Comparison of ENCODE assay signal across 24 cellular contexts in genomic region chr10:130339911-130340310, GRCh38.
"Had no signal": no experiment of that assay in that cellular context is flagged by ENCODE, and none has a peak within 500 bp of the region (broad histone marks: within the 10 kb centered on the region; RNA-seq: fewer than 3 reads in every experiment).

No MANE protein-coding gene starts in this region.

- H3K4me3 ChIP-seq: K562, SJSA1, SK-N-MC had no signal

- H3K4me3 Mint-ChIP-seq: IgD-negative memory B cell had no signal

- DNase-seq: MV-4-11, NCI-H1048, NCI-H1105, NCI-H1417, NCI-H146, NCI-H1694 treated with DMSO at 0.1 percent for 48 hours, NCI-H1930, NCI-H2081 treated with DMSO at 0.1 percent for 48 hours, NCI-H2171, NCI-H226, NCI-H446, NCI-H510A, NCI-H524 treated with DMSO at 0.1 percent for 48 hours, NCI-H69, NCI-H774, Right ventricle myocardium superior, RPMI8226, SIG-M5 had no signal

- H3K27ac ChIP-seq: HL-60, KMS-11, SJSA1, SK-N-MC had no signal

- ATAC-seq: K562 had no signal

- H3K27me3 Mint-ChIP-seq: IgD-negative memory B cell had no signal

- H3K27ac Mint-ChIP-seq: IgD-negative memory B cell had no signal

- H3K36me3 Mint-ChIP-seq: IgD-negative memory B cell had no signal
